28 cellular contexts compared by ENCODE assay signal in genomic region chr11:8646873-8647272, GRCh38.
"Had no signal": no experiment of that assay in that cellular context is flagged by ENCODE, and none has a peak within 500 bp of the region (broad histone marks: within the 10 kb centered on the region; RNA-seq: fewer than 3 reads in every experiment).

No MANE protein-coding gene starts in this region.

- FAIRE-seq: astrocyte, TTC549 had no signal

- H3K27me3 ChIP-seq: body of pancreas, brain microvascular endothelial cell, breast epithelium had no signal

- H3K4me1 ChIP-seq: body of pancreas, breast epithelium had no signal

- H3K27ac ChIP-seq: body of pancreas, brain microvascular endothelial cell, breast epithelium, VCaP had no signal

- DNase-seq: activated CD4-positive, alpha-beta memory T cell treated with anti-CD3 and anti-CD28 coated beads, Interleukin-2, amount 10 ng/mL, durations not matched to agents 7 days and 5 days; activated CD4-positive, alpha-beta T cell treated with anti-CD3 and anti-CD28 coated beads for 1 hour; activated CD4-positive, alpha-beta T cell treated with anti-CD3 and anti-CD28 coated beads for 36 hours; activated CD4-positive, alpha-beta T cell treated with anti-CD3 and anti-CD28 coated beads for 48 hours; activated CD4-positive, alpha-beta T cell treated with anti-CD3 and anti-CD28 coated beads, Interleukin-2, amount 10 ng/mL, durations not matched to agents 7 days and 5 days; activated CD4-positive, alpha-beta T cell treated with anti-CD3 and anti-CD28 coated beads, Interleukin-2, amount 50 U/mL, for 48 hours; activated CD4-positive, CD25-positive, alpha-beta regulatory T cell; activated CD8-positive, alpha-beta memory T cell treated with anti-CD3 and anti-CD28 coated beads for 24 hours; activated CD8-positive, alpha-beta memory T cell treated with anti-CD3 and anti-CD28 coated beads, Interleukin-2, amount 10 ng/mL, durations not matched to agents 7 days and 5 days; activated CD8-positive, alpha-beta memory T cell treated with anti-CD3 and anti-CD28 coated beads, Interleukin-2, amount 50 U/mL, for 48 hours; activated CD8-positive, alpha-beta T cell treated with anti-CD3 and anti-CD28 coated beads, Interleukin-2, amount 10 ng/mL, durations not matched to agents 7 days and 5 days; activated effector memory CD4-positive, alpha-beta T cell treated with Interleukin-2 at 50 U/mL for 16 hours; activated gamma-delta T cell; activated naive CD4-positive, alpha-beta T cell treated with anti-CD3 and anti-CD28 coated beads, Interleukin-2, amount 10 ng/mL, durations not matched to agents 7 days and 5 days; activated naive CD4-positive, alpha-beta T cell treated with Interleukin-2 at 50 U/mL for 16 hours; activated naive CD8-positive, alpha-beta T cell treated with anti-CD3 and anti-CD28 coated beads, Interleukin-2, amount 10 ng/mL, durations not matched to agents 7 days and 5 days; activated naive CD8-positive, alpha-beta T cell treated with anti-CD3 and anti-CD28 coated beads, Interleukin-2, amount 50 U/mL, for 24 hours; activated T-cell treated with anti-CD3 and anti-CD28 coated beads, Interleukin-2, amount 50 U/mL, for 24 hours; activated T-cell treated with anti-CD3 and anti-CD28 coated beads, Interleukin-2, amount 50 U/mL, for 48 hours; aorta; body of pancreas; brain microvascular endothelial cell; central memory CD4-positive, alpha-beta T cell; T-helper 9 cell had no signal

- H3K4me3 ChIP-seq: body of pancreas, breast epithelium had no signal

- H3K9me3 ChIP-seq: body of pancreas, breast epithelium had no signal

- H3K36me3 ChIP-seq: breast epithelium had no signal
